Comparison of ENCODE assay signal across 14 cellular contexts in the genomic region with DNA sequence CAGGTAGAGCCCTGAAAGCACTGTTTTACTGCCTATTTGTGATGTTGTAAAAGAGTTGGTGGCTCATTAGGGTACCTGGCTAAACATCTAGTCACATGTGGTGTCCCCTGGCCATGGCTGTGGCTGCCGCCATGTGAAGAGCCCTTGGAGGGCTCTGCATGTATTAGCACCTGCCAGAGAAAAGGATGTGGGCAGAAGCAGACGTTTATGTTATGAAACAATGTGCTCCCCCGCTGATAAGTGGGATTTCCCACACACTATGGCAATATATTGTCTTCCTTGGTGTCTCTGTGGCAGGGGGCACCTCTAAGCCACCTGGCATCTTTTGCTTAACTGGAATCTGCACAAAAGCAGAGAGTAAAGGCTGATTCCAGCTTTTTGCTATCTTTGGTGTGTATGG. TPM values are rescaled to one million over a fixed set of nuclear protein-coding genes. Genes with fewer than 3 reads are reported as not detected.
A peak's percentile ranks its signal among the peaks of the same experiment; 100 is the strongest.
DNase-seq lines count a peak whose midpoint lies in the region; ATAC-seq and TF ChIP-seq lines count a peak whose summit lies in the region.
"Had no signal": no experiment of that assay in that cellular context is flagged by ENCODE, and none has a peak within 500 bp of the region (broad histone marks: within the 10 kb centered on the region; RNA-seq: fewer than 3 reads in every experiment).

No MANE protein-coding gene starts in this region.

- POLR2A ChIA-PET in IMR-90 (lab: Charles Lee; ENCODE audit: unreplicated experiment): no interaction called here
- POLR2A ChIA-PET in activated CD8-positive, alpha-beta T cell treated with anti-CD3 and anti-CD28 coated beads, Interleukin-2, amount 10 ng/mL, durations not matched to agents 7 days and 5 days (lab: Charles Lee): no interaction called here

- intact Hi-C loops in IMR-90 (cut with micrococcal nuclease) (no loop called here), natural killer cell (cut with micrococcal nuclease) (loop anchor here (1.0 to 2.0 kb wide), 4 partner anchors 8 to 49 kb away; no protein-coding TSS in a partner anchor)

- H3K18ac ChIP-seq in IMR-90 (ENCODE audit: low read depth, low read length): no peak overlapping the region

- H3K9me3 Mint-ChIP-seq in activated CD8-positive, alpha-beta T cell treated with anti-CD3 and anti-CD28 coated beads, Interleukin-2, amount 10 ng/mL, durations not matched to agents 7 days and 5 days (ENCODE audit: insufficient read depth): no peaks in the 10 kb centered on the region
- H3K9me3 Mint-ChIP-seq in natural killer cell: no peaks in the 10 kb centered on the region

- ATAC-seq in IMR-90 (ENCODE audit: low read depth): no peak
- peak; percentile 49 for ATAC-seq in activated CD8-positive, alpha-beta T cell treated with anti-CD3 and anti-CD28 coated beads, Interleukin-2, amount 10 ng/mL, durations not matched to agents 7 days and 5 days
- ATAC-seq in natural killer cell: peak; percentile 84 to 89 (median 89)
- ATAC-seq in GM19023 (IDR thresholded peaks at IDR 0.05; ENCODE audit: unreplicated experiment): no peak
- ATAC-seq in GM19467 (IDR thresholded peaks at IDR 0.05; ENCODE audit: unreplicated experiment): no peak
- ATAC-seq in GM18861 (IDR thresholded peaks at IDR 0.05; ENCODE audit: unreplicated experiment): no peak
- ATAC-seq: esophagus mucosa, left cardiac atrium had no signal

- H3K4me3 Mint-ChIP-seq in activated CD8-positive, alpha-beta T cell treated with anti-CD3 and anti-CD28 coated beads, Interleukin-2, amount 10 ng/mL, durations not matched to agents 7 days and 5 days: no peak overlapping the region
- peak overlapping the region; percentile 74 for H3K4me3 Mint-ChIP-seq in natural killer cell

- no peaks in the 10 kb centered on the region for H3K36me3 ChIP-seq in IMR-90 (ENCODE audit: control insufficient read depth, insufficient read depth, low read length)

- no peaks in the 10 kb centered on the region for H3K9me3 ChIP-seq in IMR-90 (ENCODE audit: control insufficient read depth, insufficient read depth, low read length)

- peaks cover 26% of the 10 kb centered on the region for H3K4me1 ChIP-seq in IMR-90 (ENCODE audit: control insufficient read depth, insufficient read depth, low read length)

- H3K27me3 ChIP-seq in IMR-90 (ENCODE audit: control insufficient read depth, insufficient read depth, low read length): no peaks in the 10 kb centered on the region

- peaks cover 61% of the 10 kb centered on the region for H3K36me3 Mint-ChIP-seq in activated CD8-positive, alpha-beta T cell treated with anti-CD3 and anti-CD28 coated beads, Interleukin-2, amount 10 ng/mL, durations not matched to agents 7 days and 5 days (ENCODE audit: low read depth)
- peaks cover 6% of the 10 kb centered on the region for H3K36me3 Mint-ChIP-seq in natural killer cell

- peak overlapping the region; percentile 65; the same call in 1 of the 2 replicates for H2AK5ac ChIP-seq in IMR-90 (ENCODE audit: low read depth, low read length)

- H3K4me2 ChIP-seq in IMR-90 (ENCODE audit: low read depth, low read length): no peak overlapping the region

- in situ Hi-C loops in IMR-90 (cut with MboI; ENCODE audit: low sequenced_read_pairs): no loop called here

- TF ChIP-seq CTCF in IMR-90 (conservative IDR thresholded peaks at IDR 0.05; ENCODE audit: low read depth, low read length) (no peak), natural killer cell (IDR thresholded peaks at IDR 0.05) (no peak)

- TF ChIP-seq RAD21 in IMR-90 (IDR thresholded peaks at IDR 0.05; ENCODE audit: low read length): no peak

- H3K56ac ChIP-seq in IMR-90 (ENCODE audit: extremely low read depth, insufficient read depth, low read length): no peak overlapping the region

- no peak overlapping the region for H2BK120ac ChIP-seq in IMR-90 (ENCODE audit: low read depth, low read length)

- no peak overlapping the region for H2AK9ac ChIP-seq in IMR-90 (replicated peaks; ENCODE audit: low read depth, low read length, poor library complexity)

- H4K5ac ChIP-seq in IMR-90 (ENCODE audit: low read depth, low read length): no peak overlapping the region

- H3K4me3 ChIP-seq in IMR-90 (ENCODE audit: insufficient read depth, low read depth, low read length): no peak overlapping the region

- 100% methylated on average over 1 of the region's 3 CpGs; no CpG with 5 or more reads in 1 of the 2 experiments for WGBS in IMR-90 (ENCODE audit: extremely low coverage in 2 of 2, insufficient read length in 1 of 2), 2 experiments

- peaks cover 65% of the 10 kb centered on the region for H3K4me1 Mint-ChIP-seq in activated CD8-positive, alpha-beta T cell treated with anti-CD3 and anti-CD28 coated beads, Interleukin-2, amount 10 ng/mL, durations not matched to agents 7 days and 5 days (ENCODE audit: low read depth)
- peaks cover 67 to 74% of the 10 kb centered on the region in 2 donors for H3K4me1 Mint-ChIP-seq in natural killer cell

- no peak overlapping the region; a peak in 1 of 4 replicates for H4K8ac ChIP-seq in IMR-90 (ENCODE audit: low read depth in 2 of 2, low read length in 2 of 2)

- H3K14ac ChIP-seq in IMR-90 (replicated peaks; ENCODE audit: low read depth, low read length): no peak overlapping the region

- H2BK5ac ChIP-seq in IMR-90 (ENCODE audit: low read depth, low read length, poor library complexity, severe bottlenecking): no peak overlapping the region

- CTCF ChIA-PET in IMR-90 (lab: Yijun Ruan, JAX): no interaction called here
- CTCF ChIA-PET in activated CD8-positive, alpha-beta T cell treated with anti-CD3 and anti-CD28 coated beads, Interleukin-2, amount 10 ng/mL, durations not matched to agents 7 days and 5 days (lab: Charles Lee): interaction anchor here (4.2 kb wide), 1 partner anchor 80 kb away, joined by 29 read pairs; no protein-coding TSS in a partner anchor

- H3K27ac Mint-ChIP-seq in activated CD8-positive, alpha-beta T cell treated with anti-CD3 and anti-CD28 coated beads, Interleukin-2, amount 10 ng/mL, durations not matched to agents 7 days and 5 days: peak overlapping the region; percentile 62
- H3K27ac Mint-ChIP-seq in natural killer cell: peak overlapping the region; percentile 76 to 87

- H3K9me1 ChIP-seq in IMR-90 (ENCODE audit: insufficient read depth, low read length): peaks cover 49% of the 10 kb centered on the region

- DNase-seq in NCI-H1417 (lab: John Stamatoyannopoulos, UW) (peak in 2 of 3 experiments; percentile 24 to 54), NCI-H1417 treated with DMSO at 0.1 percent for 48 hours (lab: John Stamatoyannopoulos, UW) (no peak), IMR-90 (no peak), natural killer cell (peak; percentile 51)
- DNase-seq in activated CD8-positive, alpha-beta T cell treated with anti-CD3 and anti-CD28 coated beads, Interleukin-2, amount 10 ng/mL, durations not matched to agents 7 days and 5 days: peak; percentile 45
- DNase-seq: 8988T; amniotic stem cell; left cardiac atrium; NCI-H2029; stimulated activated naive CD4-positive, alpha-beta T cell treated with Interleukin-2 at 50 U/mL for 16 hours had no signal

- no peak for TF ChIP-seq POLR2A in IMR-90 (IDR thresholded peaks at IDR 0.05; ENCODE audit: low read depth, low read length)

- no TSS peak for BruUV-seq in IMR-90 (replicated peaks; lab: Mats Ljungman, UMichigan)

- H3K27me3 Mint-ChIP-seq in activated CD8-positive, alpha-beta T cell treated with anti-CD3 and anti-CD28 coated beads, Interleukin-2, amount 10 ng/mL, durations not matched to agents 7 days and 5 days (ENCODE audit: low read depth): no peaks in the 10 kb centered on the region
- H3K27me3 Mint-ChIP-seq in natural killer cell (ENCODE audit: low read depth in 2 of 2): peaks cover 4 to 5% of the 10 kb centered on the region in 2 donors

- H2BK15ac ChIP-seq in IMR-90 (ENCODE audit: low read depth, low read length): 0 out of 3 replicates have a peak overlapping the region, but pooled peaks have one; percentile 25

- H2BK20ac ChIP-seq in IMR-90 (ENCODE audit: low read depth, low read length): no peak overlapping the region

- peaks cover 12 to 81% of the 10 kb centered on the region in 2 experiments; a peak in 3 of 4 replicates for H3K79me1 ChIP-seq in IMR-90 (ENCODE audit: low read depth in 1 of 2, low read length in 2 of 2)

- no peak overlapping the region for H2AFZ ChIP-seq in IMR-90 (replicated peaks; ENCODE audit: low read length, poor library complexity)

- peak overlapping the region; percentile 28; the same call in 1 of the 2 replicates for H3K4ac ChIP-seq in IMR-90 (ENCODE audit: low read depth, low read length)

- H3K23ac ChIP-seq in IMR-90 (ENCODE audit: low read depth, low read length): no peak overlapping the region

- no peak overlapping the region for H3K9ac ChIP-seq in IMR-90 (ENCODE audit: low read depth, low read length)

- H3K27ac ChIP-seq in IMR-90 (ENCODE audit: insufficient read depth, low read length): no peak overlapping the region

- H4K20me1 ChIP-seq in IMR-90 (ENCODE audit: insufficient read depth, low read length): peaks cover 94% of the 10 kb centered on the region; the same call in 1 of the 2 replicates

- dilution Hi-C loops in IMR-90 (cut with HindIII; ENCODE audit: low sequenced_read_pairs, unreplicated experiment): no loop called here

- H4K91ac ChIP-seq in IMR-90 (ENCODE audit: insufficient read depth, low read depth, low read length): no peak overlapping the region

TF ChIP-seq in IMR-90, 13 proteins besides CTCF, POLR2A, EP300 and RAD21:
- TF ChIP-seq MAZ (IDR thresholded peaks at IDR 0.05; ENCODE audit: borderline replicate concordance, low read depth, low read length): no peak
- TF ChIP-seq, protein P1, sequence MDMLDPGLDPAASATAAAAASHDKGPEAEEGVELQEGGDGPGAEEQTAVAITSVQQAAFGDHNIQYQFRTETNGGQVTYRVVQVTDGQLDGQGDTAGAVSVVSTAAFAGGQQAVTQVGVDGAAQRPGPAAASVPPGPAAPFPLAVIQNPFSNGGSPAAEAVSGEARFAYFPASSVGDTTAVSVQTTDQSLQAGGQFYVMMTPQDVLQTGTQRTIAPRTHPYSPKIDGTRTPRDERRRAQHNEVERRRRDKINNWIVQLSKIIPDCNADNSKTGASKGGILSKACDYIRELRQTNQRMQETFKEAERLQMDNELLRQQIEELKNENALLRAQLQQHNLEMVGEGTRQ (IDR thresholded peaks at IDR 0.05; ENCODE audit: low read depth, low read length): no peak
- no peak for TF ChIP-seq SMC3 (IDR thresholded peaks at IDR 0.05; ENCODE audit: low read depth, low read length)
- TF ChIP-seq FOS (IDR thresholded peaks at IDR 0.05; ENCODE audit: low read depth, low read length): no peak

RNA-seq across cellular contexts. Expression of a gene that starts 9.6 kb away (rescaled TPM):
- total RNA-seq in IMR-90 (2012; rRNA removed) (4.1 and 5.3 TPM in 2 replicates), natural killer cell (100 to 1,000 TPM in 1 of 3 donors, 10 to 100 TPM in 2; 80.6 to 109 (median 90.9) TPM)
- 1.2 and 1.5 TPM in 2 replicates for polyA plus RNA-seq in IMR-90 (2012; rRNA removed)
- 0.53 and 0.84 TPM in 2 replicates for polyA plus RNA-seq in IMR-90 (2012; cell fraction: cytosol; rRNA removed)
- polyA plus RNA-seq in IMR-90 (2012; cell fraction: nucleus; rRNA removed; ENCODE audit: low replicate concordance): 0.44 and 1.0 TPM in 2 replicates
- 10 to 100 TPM; 20.7 to 20.8 TPM for total RNA-seq in activated CD8-positive, alpha-beta T cell treated with anti-CD3 and anti-CD28 coated beads, Interleukin-2, amount 10 ng/mL, durations not matched to agents 7 days and 5 days

Comparison
In these comparisons a context has a peak if more than half of its experiments do, and no peak if none do; other contexts are left out.
1. DNase-seq: peak in NCI-H1417 (2 of 3), activated CD8-positive, alpha-beta T cell treated with anti-CD3 and anti-CD28 coated beads, Interleukin-2, amount 10 ng/mL, durations not matched to agents 7 days and 5 days (single experiment) and natural killer cell (single experiment); none in NCI-H1417 treated with DMSO at 0.1 percent for 48 hours (single experiment) and IMR-90 (single experiment).
2. ATAC-seq: peak in activated CD8-positive, alpha-beta T cell treated with anti-CD3 and anti-CD28 coated beads, Interleukin-2, amount 10 ng/mL, durations not matched to agents 7 days and 5 days (single experiment) and natural killer cell (3 of 3); none in IMR-90 (single experiment), GM19023 (single experiment), GM19467 (single experiment) and GM18861 (single experiment).